Comparison of ENCODE assay signal across 1 cellular context in the genomic region with DNA sequence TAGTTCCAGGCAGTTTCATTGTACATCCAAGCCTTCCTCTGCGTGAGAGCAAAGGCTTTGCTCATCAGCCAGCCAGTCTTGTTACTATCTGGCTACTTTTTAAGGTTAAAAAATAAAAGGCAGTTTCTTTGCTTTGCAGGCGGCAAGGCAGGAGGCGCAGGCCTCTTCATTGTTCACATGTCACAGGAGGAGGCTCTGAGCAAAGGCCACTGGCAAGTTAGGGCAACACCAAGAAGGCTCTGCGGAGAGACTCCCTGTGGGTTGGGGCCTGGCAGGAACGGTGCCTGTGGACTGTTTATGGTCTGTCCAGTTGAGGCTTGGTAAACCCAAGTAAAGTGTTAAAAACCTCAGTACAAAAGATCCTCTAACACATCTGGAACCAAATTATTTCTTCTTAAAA.
TF ChIP-seq lines count a peak whose summit lies in the region.

No MANE protein-coding gene starts in this region.

TF ChIP-seq in endothelial cell of umbilical vein, 7 proteins besides CTCF, POLR2A, EP300 and RAD21:
- TF ChIP-seq, protein P1, sequence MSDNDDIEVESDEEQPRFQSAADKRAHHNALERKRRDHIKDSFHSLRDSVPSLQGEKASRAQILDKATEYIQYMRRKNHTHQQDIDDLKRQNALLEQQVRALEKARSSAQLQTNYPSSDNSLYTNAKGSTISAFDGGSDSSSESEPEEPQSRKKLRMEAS (IDR thresholded peaks at IDR 0.05; ENCODE audit: insufficient read depth, insufficient read length): no peak
- TF ChIP-seq FOS (IDR thresholded peaks at IDR 0.05; ENCODE audit: borderline replicate concordance, insufficient read depth, low read length) (no peak), POLR2AphosphoS5 (IDR thresholded peaks at IDR 0.05; ENCODE audit: insufficient read depth, low read depth, low read length) (no peak)
